Comparison of ENCODE assay signal across 22 cellular contexts in genomic region chr14:97377550-97377949, GRCh38.
DNase-seq lines count a peak whose midpoint lies in the region; ATAC-seq and TF ChIP-seq lines count a peak whose summit lies in the region.
"Had no signal": no experiment of that assay in that cellular context is flagged by ENCODE, and none has a peak within 500 bp of the region (broad histone marks: within the 10 kb centered on the region; RNA-seq: fewer than 3 reads in every experiment).

No MANE protein-coding gene starts in this region.

- H3K36me3 ChIP-seq in H7 (replicated peaks; ENCODE audit: control insufficient read depth, insufficient read depth, low read length) = no peaks in the 10 kb centered on the region
- H3K36me3 ChIP-seq: HAP-1, MG63 had no signal

- H3K27ac ChIP-seq in coronary artery = no peak overlapping the region
- H3K27ac ChIP-seq: A549 had no signal

- no peak for TF ChIP-seq CTCF in coronary artery (IDR thresholded peaks at IDR 0.05)

- H3K4me1 Mint-ChIP-seq in activated CD8-positive, alpha-beta memory T cell treated with anti-CD3 and anti-CD28 coated beads, Interleukin-2, amount 10 ng/mL, durations not matched to agents 7 days and 5 days = peaks cover 60% of the 10 kb centered on the region
- H3K4me1 Mint-ChIP-seq in central memory CD8-positive, alpha-beta T cell = peaks cover 77% of the 10 kb centered on the region
- peaks cover 43 to 66% of the 10 kb centered on the region in 2 donors for H3K4me1 Mint-ChIP-seq in natural killer cell treated with Interleukin-12 subunit alpha and Interleukin-12 subunit beta and Interleukin-15 and Interleukin-18, amount 100 ng/mL, for 72 hours (ENCODE audit: low read depth in 2 of 2)

- H3K4me3 Mint-ChIP-seq in activated CD8-positive, alpha-beta memory T cell treated with anti-CD3 and anti-CD28 coated beads, Interleukin-2, amount 10 ng/mL, durations not matched to agents 7 days and 5 days = no peak overlapping the region
- H3K4me3 Mint-ChIP-seq in central memory CD8-positive, alpha-beta T cell = peak overlapping the region; percentile 58
- peak overlapping the region; percentile 36 for H3K4me3 Mint-ChIP-seq in natural killer cell treated with Interleukin-12 subunit alpha and Interleukin-12 subunit beta and Interleukin-15 and Interleukin-18, amount 100 ng/mL, for 72 hours

- no peak for DNase-seq in activated CD8-positive, alpha-beta memory T cell treated with anti-CD3 and anti-CD28 coated beads, Interleukin-2, amount 10 ng/mL, durations not matched to agents 7 days and 5 days
- no peak for DNase-seq in activated CD8-positive, alpha-beta memory T cell treated with anti-CD3 and anti-CD28 coated beads, Interleukin-2, amount 50 U/mL, for 48 hours
- DNase-seq in H7 (peak; percentile 14), nucleus accumbens (lab: John Stamatoyannopoulos, UW) (no peak), foreskin melanocyte (no peak), coronary artery (ENCODE audit: low spot score) (no peak)
- DNase-seq in central memory CD8-positive, alpha-beta T cell (ENCODE audit: low spot score in 2 of 2) = no peak
- DNase-seq in natural killer cell treated with Interleukin-12 subunit alpha and Interleukin-12 subunit beta and Interleukin-15 and Interleukin-18, amount 100 ng/mL, for 72 hours (ENCODE audit: low spot score) = no peak
- DNase-seq: C1 segment of cervical spinal cord, COR-L47, DMS153, IMR-90, Karpas-422, MG63, NCI-H1092, NCI-H1694 treated with DMSO at 0.1 percent for 48 hours, NCI-H2107, NCI-H2227 treated with DMSO at 0.1 percent for 48 hours, NCI-H524, SHP77 treated with DMSO at 0.1 percent for 48 hours had no signal

- ATAC-seq in activated CD8-positive, alpha-beta memory T cell treated with anti-CD3 and anti-CD28 coated beads, Interleukin-2, amount 10 ng/mL, durations not matched to agents 7 days and 5 days = no peak
- no peak for ATAC-seq in central memory CD8-positive, alpha-beta T cell (replicated peaks; ENCODE audit: extremely low read depth, poor library complexity, severe bottlenecking)
- no peak for ATAC-seq in natural killer cell treated with Interleukin-12 subunit alpha and Interleukin-12 subunit beta and Interleukin-15 and Interleukin-18, amount 100 ng/mL, for 72 hours
- ATAC-seq: A549 had no signal

- H3K27me3 Mint-ChIP-seq in activated CD8-positive, alpha-beta memory T cell treated with anti-CD3 and anti-CD28 coated beads, Interleukin-2, amount 10 ng/mL, durations not matched to agents 7 days and 5 days = no peaks in the 10 kb centered on the region
- H3K27me3 Mint-ChIP-seq in central memory CD8-positive, alpha-beta T cell = no peaks in the 10 kb centered on the region
- H3K27me3 Mint-ChIP-seq in natural killer cell treated with Interleukin-12 subunit alpha and Interleukin-12 subunit beta and Interleukin-15 and Interleukin-18, amount 100 ng/mL, for 72 hours = no peaks in the 10 kb centered on the region

- no peaks in the 10 kb centered on the region for H3K27me3 ChIP-seq in H7 (ENCODE audit: control insufficient read depth, insufficient read depth, low read length)
- H3K27me3 ChIP-seq: MG63 had no signal

- CTCF ChIA-PET in activated CD8-positive, alpha-beta memory T cell treated with anti-CD3 and anti-CD28 coated beads, Interleukin-2, amount 10 ng/mL, durations not matched to agents 7 days and 5 days (lab: Charles Lee) = no interaction called here

- H3K4me3 ChIP-seq in H7 (ENCODE audit: insufficient read depth, low read depth, low read length) = no peak overlapping the region
- H3K4me3 ChIP-seq in coronary artery = no peak overlapping the region
- H3K4me3 ChIP-seq: A549, HAP-1, MG63 had no signal

- H3K27ac Mint-ChIP-seq in activated CD8-positive, alpha-beta memory T cell treated with anti-CD3 and anti-CD28 coated beads, Interleukin-2, amount 10 ng/mL, durations not matched to agents 7 days and 5 days = peak overlapping the region; percentile 87
- H3K27ac Mint-ChIP-seq in central memory CD8-positive, alpha-beta T cell (ENCODE audit: low read depth) = peak overlapping the region; percentile 79
- peak overlapping the region; percentile 6 to 76 for H3K27ac Mint-ChIP-seq in natural killer cell treated with Interleukin-12 subunit alpha and Interleukin-12 subunit beta and Interleukin-15 and Interleukin-18, amount 100 ng/mL, for 72 hours

- H3K9me3 Mint-ChIP-seq in activated CD8-positive, alpha-beta memory T cell treated with anti-CD3 and anti-CD28 coated beads, Interleukin-2, amount 10 ng/mL, durations not matched to agents 7 days and 5 days (ENCODE audit: low read depth) = peaks cover 4% of the 10 kb centered on the region
- H3K9me3 Mint-ChIP-seq in central memory CD8-positive, alpha-beta T cell = no peaks in the 10 kb centered on the region
- H3K9me3 Mint-ChIP-seq in natural killer cell treated with Interleukin-12 subunit alpha and Interleukin-12 subunit beta and Interleukin-15 and Interleukin-18, amount 100 ng/mL, for 72 hours = peaks cover 5% of the 10 kb centered on the region

- peaks cover 18% of the 10 kb centered on the region for H3K36me3 Mint-ChIP-seq in activated CD8-positive, alpha-beta memory T cell treated with anti-CD3 and anti-CD28 coated beads, Interleukin-2, amount 10 ng/mL, durations not matched to agents 7 days and 5 days
- H3K36me3 Mint-ChIP-seq in central memory CD8-positive, alpha-beta T cell (ENCODE audit: insufficient read depth) = peaks cover 6% of the 10 kb centered on the region
- peaks cover 7% of the 10 kb centered on the region for H3K36me3 Mint-ChIP-seq in natural killer cell treated with Interleukin-12 subunit alpha and Interleukin-12 subunit beta and Interleukin-15 and Interleukin-18, amount 100 ng/mL, for 72 hours
